Comparison of ENCODE assay signal across 8 cellular contexts in the genomic region with DNA sequence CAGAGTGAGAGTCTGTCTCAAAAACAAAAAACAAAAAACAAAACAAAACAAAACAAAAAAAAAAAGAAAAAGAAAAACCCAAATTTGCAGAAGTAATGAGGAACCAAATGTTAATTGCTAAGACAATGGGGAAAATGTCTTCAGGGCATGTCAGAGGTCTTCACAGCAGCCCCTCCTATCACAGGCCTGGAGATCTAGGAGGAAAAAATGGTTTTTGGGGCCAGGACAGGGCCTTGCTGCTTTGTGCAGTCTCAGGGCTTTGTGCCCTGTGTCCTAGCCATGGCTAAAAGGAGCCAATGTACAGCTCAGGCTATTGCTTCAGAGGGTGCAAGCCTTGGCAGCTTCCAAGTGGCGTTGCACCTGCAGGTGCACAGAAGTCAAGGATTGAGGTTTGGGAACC. TPM values are rescaled to one million over a fixed set of nuclear protein-coding genes. Genes with fewer than 3 reads are reported as not detected.
"Had no signal": no experiment of that assay in that cellular context is flagged by ENCODE, and none has a peak within 500 bp of the region (broad histone marks: within the 10 kb centered on the region; RNA-seq: fewer than 3 reads in every experiment).

No MANE protein-coding gene starts in this region.

RNA-seq across cellular contexts. Expression of a gene that starts 9.1 kb away (rescaled TPM):
- total RNA-seq: ascending aorta, astrocyte, body of pancreas, bronchial epithelial cell, cardiac muscle cell, cardiac septum, chondrocyte had no signal
- polyA plus RNA-seq: aorta had no signal
